Comparison of ENCODE assay signal across 27 cellular contexts in genomic region chr20:47571426-47571825, GRCh38.
"Had no signal": no experiment of that assay in that cellular context is flagged by ENCODE, and none has a peak within 500 bp of the region (broad histone marks: within the 10 kb centered on the region; RNA-seq: fewer than 3 reads in every experiment).

No MANE protein-coding gene starts in this region.

- H3K27ac ChIP-seq: brain microvascular endothelial cell, cardiac muscle cell, VCaP had no signal

- H3K36me3 ChIP-seq: cardiac muscle cell had no signal

- DNase-seq: activated CD4-positive, alpha-beta memory T cell treated with anti-CD3 and anti-CD28 coated beads, Interleukin-2, amount 10 ng/mL, durations not matched to agents 7 days and 5 days; activated CD4-positive, alpha-beta T cell treated with anti-CD3 and anti-CD28 coated beads for 36 hours; activated CD4-positive, alpha-beta T cell treated with anti-CD3 and anti-CD28 coated beads, Interleukin-2, amount 50 U/mL, for 1 hour; activated CD4-positive, CD25-positive, alpha-beta regulatory T cell; activated CD8-positive, alpha-beta memory T cell treated with anti-CD3 and anti-CD28 coated beads, Interleukin-2, amount 50 U/mL, for 48 hours; activated effector memory CD4-positive, alpha-beta T cell treated with anti-CD3 and anti-CD28 coated beads, Interleukin-2, amount 50 U/mL, for 16 hours; activated naive CD4-positive, alpha-beta T cell treated with Interleukin-2 at 50 U/mL for 16 hours; activated T-cell treated with anti-CD3 and anti-CD28 coated beads, Interleukin-2, amount 50 U/mL, for 1 hour; brain microvascular endothelial cell; MG63; MV-4-11; NCI-H1092 treated with DMSO at 0.1 percent for 48 hours; NCI-H1417 treated with DMSO at 0.1 percent for 48 hours; NCI-H1694; NCI-H2029; NCI-H2107; NCI-H2171 treated with DMSO at 0.1 percent for 48 hours; NCI-H345; NCI-H510A treated with DMSO at 0.1 percent for 48 hours; NCI-H69; NK-92 treated with Interleukin-12 subunit alpha and Interleukin-12 subunit beta, amount 100 ng/mL, for 24 hours; PC-3; SHP77; T-cell had no signal

- H3K27me3 ChIP-seq: brain microvascular endothelial cell, cardiac muscle cell, MG63 had no signal

- H3K4me3 ChIP-seq: cardiac muscle cell, MG63 had no signal

- H3K27ac Mint-ChIP-seq: activated CD4-positive, alpha-beta memory T cell treated with anti-CD3 and anti-CD28 coated beads, Interleukin-2, amount 10 ng/mL, durations not matched to agents 7 days and 5 days had no signal

- H3K9me3 Mint-ChIP-seq: activated CD4-positive, alpha-beta memory T cell treated with anti-CD3 and anti-CD28 coated beads, Interleukin-2, amount 10 ng/mL, durations not matched to agents 7 days and 5 days had no signal

- ATAC-seq: activated CD4-positive, alpha-beta T cell treated with anti-CD3 and anti-CD28 coated beads for 36 hours; activated naive CD4-positive, alpha-beta T cell treated with anti-CD3 and anti-CD28 coated beads, Interleukin-2, amount 50 U/mL, for 72 hours; PC-3; T-cell had no signal

- H3K27me3 Mint-ChIP-seq: activated CD4-positive, alpha-beta memory T cell treated with anti-CD3 and anti-CD28 coated beads, Interleukin-2, amount 10 ng/mL, durations not matched to agents 7 days and 5 days; activated CD4-positive, alpha-beta T cell treated with anti-CD3 and anti-CD28 coated beads for 36 hours; T-cell had no signal

- H3K4me3 Mint-ChIP-seq: activated CD4-positive, alpha-beta memory T cell treated with anti-CD3 and anti-CD28 coated beads, Interleukin-2, amount 10 ng/mL, durations not matched to agents 7 days and 5 days; activated CD4-positive, alpha-beta T cell treated with anti-CD3 and anti-CD28 coated beads for 36 hours; T-cell had no signal
